ENCODE assay signal across 14 cellular contexts in genomic region chr1:101174722-101175121, GRCh38.
A peak's percentile ranks its signal among the peaks of the same experiment; 100 is the strongest.
DNase-seq lines count a peak whose midpoint lies in the region; ATAC-seq, FAIRE-seq and TF ChIP-seq lines count a peak whose summit lies in the region.
"Had no signal": no experiment of that assay in that cellular context is flagged by ENCODE, and none has a peak within 500 bp of the region (broad histone marks: within the 10 kb centered on the region; RNA-seq: fewer than 3 reads in every experiment).

No MANE protein-coding gene starts in this region.

- H3K9me3 Mint-ChIP-seq in naive B cell: no peaks in the 10 kb centered on the region
- H3K9me3 Mint-ChIP-seq: activated CD8-positive, alpha-beta T cell treated with anti-CD3 and anti-CD28 coated beads for 36 hours had no signal

- intact Hi-C loops in testis (cut with DNase I; ENCODE audit: low total_unique reads): no loop called here

- H3K9me3 ChIP-seq in testis: no peaks in the 10 kb centered on the region
- H3K9me3 ChIP-seq: esophagus squamous epithelium, prostate gland, tibial nerve had no signal

- no peak for TF ChIP-seq POLR2A in testis (IDR thresholded peaks at IDR 0.05)

- TF ChIP-seq CTCF in bronchial epithelial cell (IDR thresholded peaks at IDR 0.05; ENCODE audit: insufficient read depth, low read length, severe bottlenecking): no peak
- TF ChIP-seq CTCF in testis (IDR thresholded peaks at IDR 0.05): no peak

- H3K27me3 ChIP-seq in bronchial epithelial cell (ENCODE audit: control insufficient read depth, insufficient read depth, low read length): no peaks in the 10 kb centered on the region
- no peaks in the 10 kb centered on the region for H3K27me3 ChIP-seq in testis
- H3K27me3 ChIP-seq: esophagus squamous epithelium, tibial nerve had no signal

- no peak overlapping the region for H3K27ac ChIP-seq in testis
- H3K27ac ChIP-seq: esophagus squamous epithelium, prostate gland, tibial nerve had no signal

- H3K4me1 ChIP-seq in testis: no peaks in the 10 kb centered on the region
- H3K4me1 ChIP-seq: esophagus squamous epithelium, prostate gland had no signal

- no peaks in the 10 kb centered on the region for H3K36me3 Mint-ChIP-seq in naive B cell

- 90 to 93% methylated on average over 5 of the region's 5 CpGs for WGBS in testis, 2 donors

- DNase-seq in ELR (ENCODE audit: low read depth): peak; percentile 99
- peak; percentile 88 for DNase-seq in NCI-H226
- peak; percentile 22 for DNase-seq in bronchial epithelial cell (ENCODE audit: low read depth)
- DNase-seq in naive B cell: no peak
- no peak for DNase-seq in testis
- DNase-seq in foreskin melanocyte: no peak
- DNase-seq: activated CD8-positive, alpha-beta T cell treated with anti-CD3 and anti-CD28 coated beads for 36 hours; DMS79; esophagus squamous epithelium; NCI-H524 had no signal

- no peak for ATAC-seq in naive B cell (ENCODE audit: low read depth in 2 of 2)
- ATAC-seq in GM19023 (IDR thresholded peaks at IDR 0.05; ENCODE audit: unreplicated experiment): no peak
- ATAC-seq in GM19397 (IDR thresholded peaks at IDR 0.05; ENCODE audit: unreplicated experiment): no peak
- ATAC-seq: activated CD8-positive, alpha-beta T cell treated with anti-CD3 and anti-CD28 coated beads for 36 hours had no signal

- no peaks in the 10 kb centered on the region for H3K27me3 Mint-ChIP-seq in naive B cell
- H3K27me3 Mint-ChIP-seq: activated CD8-positive, alpha-beta T cell treated with anti-CD3 and anti-CD28 coated beads for 36 hours had no signal

- peak overlapping the region in 4 of 6 donors; percentile 10 to 33 (median 12) for H3K27ac Mint-ChIP-seq in naive B cell

- H3K36me3 ChIP-seq in bronchial epithelial cell (ENCODE audit: control insufficient read depth, insufficient read depth, low read length) (no peaks in the 10 kb centered on the region), testis (ENCODE audit: low read depth, missing control alignments) (no peaks in the 10 kb centered on the region)
- H3K36me3 ChIP-seq: esophagus squamous epithelium, prostate gland, tibial nerve had no signal

- no peak overlapping the region for H3K4me3 Mint-ChIP-seq in naive B cell
- H3K4me3 Mint-ChIP-seq: activated CD8-positive, alpha-beta T cell treated with anti-CD3 and anti-CD28 coated beads for 36 hours had no signal

- peaks cover 14 to 16% (median 14%) of the 10 kb centered on the region in 3 donors for H3K4me1 Mint-ChIP-seq in naive B cell

- H3K4me3 ChIP-seq in bronchial epithelial cell (ENCODE audit: low read depth, low read length): no peak overlapping the region
- H3K4me3 ChIP-seq in testis: no peak overlapping the region
- H3K4me3 ChIP-seq: esophagus squamous epithelium, prostate gland, tibial nerve had no signal

- FAIRE-seq in bronchial epithelial cell (lab: Jason Lieb, UNC): no peak

Comparison
In these comparisons a context has a peak if more than half of its experiments do, and no peak if none do; other contexts are left out.
1. DNase-seq: peak in ELR (single experiment), NCI-H226 (single experiment) and bronchial epithelial cell (single experiment); none in naive B cell (single experiment), testis (single experiment) and foreskin melanocyte (single experiment).